ENCODE assay signal across 9 cellular contexts in genomic region chrX:30504309-30504708, GRCh38.
DNase-seq lines count a peak whose midpoint lies in the region; ATAC-seq and TF ChIP-seq lines count a peak whose summit lies in the region.
"Had no signal": no experiment of that assay in that cellular context is flagged by ENCODE, and none has a peak within 500 bp of the region (broad histone marks: within the 10 kb centered on the region; RNA-seq: fewer than 3 reads in every experiment).

No MANE protein-coding gene starts in this region.

- intact Hi-C loops in adrenal gland (cut with DNase I) (no loop called here), lower lobe of right lung (cut with DNase I) (no loop called here)
- intact Hi-C loops in activated CD8-positive, alpha-beta T cell treated with anti-CD3 and anti-CD28 coated beads for 36 hours (cut with micrococcal nuclease): loop anchor here (10.0 kb wide), 1 partner anchor 360 kb away; no protein-coding TSS in a partner anchor

- H3K4me1 Mint-ChIP-seq in activated CD8-positive, alpha-beta T cell treated with anti-CD3 and anti-CD28 coated beads for 36 hours (ENCODE audit: low read depth): no peaks in the 10 kb centered on the region
- H3K4me1 Mint-ChIP-seq: IgD-negative memory B cell had no signal

- H3K9me3 ChIP-seq in adrenal gland (replicated peaks in 1 of 3): no peaks in the 10 kb centered on the region
- H3K9me3 ChIP-seq in lower lobe of right lung: no peaks in the 10 kb centered on the region

- POLR2A ChIA-PET in activated CD8-positive, alpha-beta T cell treated with anti-CD3 and anti-CD28 coated beads for 36 hours (lab: Charles Lee): no interaction called here

- H3K4me3 Mint-ChIP-seq in activated CD8-positive, alpha-beta T cell treated with anti-CD3 and anti-CD28 coated beads for 36 hours: no peak overlapping the region
- H3K4me3 Mint-ChIP-seq: IgD-negative memory B cell had no signal

- WGBS in adrenal gland, 4 donors: 0 to 1% (median 1%) methylated on average over 2 of the region's 2 CpGs

- H3K4me1 ChIP-seq in adrenal gland (replicated peaks in 1 of 2) (no peaks in the 10 kb centered on the region), lower lobe of right lung (no peaks in the 10 kb centered on the region)

- TF ChIP-seq CTCF in LNCAP (IDR thresholded peaks at IDR 0.05): peak; percentile 45; the same call in 1 of the 2 replicates
- peak; percentile 37 to 63 (median 52) for TF ChIP-seq CTCF in adrenal gland (IDR thresholded peaks at IDR 0.05)
- TF ChIP-seq CTCF in lower lobe of right lung (IDR thresholded peaks at IDR 0.05): peak; percentile 32
- no peak for TF ChIP-seq CTCF in activated CD8-positive, alpha-beta T cell treated with anti-CD3 and anti-CD28 coated beads for 36 hours (IDR thresholded peaks at IDR 0.05)

- TF ChIP-seq POLR2A in adrenal gland (IDR thresholded peaks at IDR 0.05): no peak

- H3K36me3 Mint-ChIP-seq in activated CD8-positive, alpha-beta T cell treated with anti-CD3 and anti-CD28 coated beads for 36 hours (ENCODE audit: low read depth): no peaks in the 10 kb centered on the region
- H3K36me3 Mint-ChIP-seq: IgD-negative memory B cell had no signal

- no peak overlapping the region for H3K27ac ChIP-seq in adrenal gland
- H3K27ac ChIP-seq in lower lobe of right lung: no peak overlapping the region

- no peaks in the 10 kb centered on the region for H3K36me3 ChIP-seq in adrenal gland (replicated peaks in 1 of 2)
- H3K36me3 ChIP-seq in lower lobe of right lung: no peaks in the 10 kb centered on the region

- CTCF ChIA-PET in activated CD8-positive, alpha-beta T cell treated with anti-CD3 and anti-CD28 coated beads for 36 hours (lab: Charles Lee): no interaction called here

- no peak overlapping the region for H3K27ac Mint-ChIP-seq in activated CD8-positive, alpha-beta T cell treated with anti-CD3 and anti-CD28 coated beads for 36 hours
- H3K27ac Mint-ChIP-seq: IgD-negative memory B cell had no signal

- no peak for ATAC-seq in lower lobe of right lung
- ATAC-seq in HG03457 (IDR thresholded peaks at IDR 0.05; ENCODE audit: unreplicated experiment): no peak
- ATAC-seq in activated CD8-positive, alpha-beta T cell treated with anti-CD3 and anti-CD28 coated beads for 36 hours: no peak
- ATAC-seq in GM21390 (IDR thresholded peaks at IDR 0.05; ENCODE audit: unreplicated experiment): no peak

- no peaks in the 10 kb centered on the region for H3K9me3 Mint-ChIP-seq in activated CD8-positive, alpha-beta T cell treated with anti-CD3 and anti-CD28 coated beads for 36 hours
- H3K9me3 Mint-ChIP-seq: IgD-negative memory B cell had no signal

- DNase-seq in DMS53 treated with DMSO at 0.1 percent for 48 hours (lab: John Stamatoyannopoulos, UW; ENCODE audit: unreplicated experiment): peak; percentile 26
- no peak for DNase-seq in adrenal gland
- DNase-seq in lower lobe of right lung: no peak
- no peak for DNase-seq in OCI-M2 (lab: John Stamatoyannopoulos, UW; ENCODE audit: unreplicated experiment)
- DNase-seq in activated CD8-positive, alpha-beta T cell treated with anti-CD3 and anti-CD28 coated beads for 36 hours: no peak

- H3K27me3 ChIP-seq in adrenal gland (peaks cover 15% of the 10 kb centered on the region), lower lobe of right lung (ENCODE audit: low read depth) (no peaks in the 10 kb centered on the region)

- H3K27me3 Mint-ChIP-seq in activated CD8-positive, alpha-beta T cell treated with anti-CD3 and anti-CD28 coated beads for 36 hours: no peaks in the 10 kb centered on the region

- H3K4me3 ChIP-seq in adrenal gland (no peak overlapping the region), lower lobe of right lung (no peak overlapping the region)
